In the genomic region with DNA sequence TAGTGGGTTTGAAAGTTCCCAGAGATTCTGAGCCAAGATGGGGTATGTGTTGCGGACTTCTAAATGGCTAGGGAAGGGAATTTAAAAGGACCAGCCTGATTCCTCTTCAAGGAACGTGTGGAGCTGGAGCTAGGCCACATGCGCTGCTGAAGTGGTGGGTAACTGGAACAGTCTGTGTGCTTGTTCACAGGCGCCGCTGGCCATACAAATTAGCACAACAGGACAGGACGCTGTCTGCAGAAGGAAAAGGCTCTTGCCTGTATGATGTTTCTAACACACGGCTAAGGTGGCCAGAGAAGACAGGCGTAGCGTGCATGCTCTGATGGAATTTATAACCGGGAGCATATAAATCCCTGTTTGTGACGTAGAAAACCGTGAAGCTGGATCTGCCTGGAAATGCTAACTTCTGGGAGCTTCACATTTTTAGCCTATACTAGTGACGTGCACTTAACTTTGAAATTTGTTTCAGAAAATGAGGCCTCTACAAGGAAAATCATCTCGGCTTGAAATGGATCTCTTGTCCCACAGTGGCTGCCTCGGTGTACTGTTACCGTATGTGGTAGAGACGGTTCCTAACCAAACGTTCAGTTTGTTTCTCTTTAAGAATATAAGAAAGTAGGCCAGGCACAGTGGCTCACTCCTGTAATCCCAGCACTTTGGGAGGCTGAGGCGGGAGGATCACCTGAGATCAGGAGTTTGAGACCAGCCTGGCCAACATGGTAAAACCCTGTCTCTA, we compare ENCODE assay signal across 1 cellular context.
TF ChIP-seq lines count a peak whose summit lies in the region.

No MANE protein-coding gene starts in this region.

TF ChIP-seq in H1, 55 proteins besides CTCF, POLR2A, EP300 and RAD21:
- TF ChIP-seq ZNF274 (IDR thresholded peaks at IDR 0.05; ENCODE audit: borderline replicate concordance, extremely low read depth, low read length), result no peak
- TF ChIP-seq FOSL1 (IDR thresholded peaks at IDR 0.05; ENCODE audit: insufficient read depth, low read depth, low read length), result no peak
- no peak for TF ChIP-seq SIX5 (IDR thresholded peaks at IDR 0.05; ENCODE audit: low read depth, low read length)
- TF ChIP-seq, protein P1, sequence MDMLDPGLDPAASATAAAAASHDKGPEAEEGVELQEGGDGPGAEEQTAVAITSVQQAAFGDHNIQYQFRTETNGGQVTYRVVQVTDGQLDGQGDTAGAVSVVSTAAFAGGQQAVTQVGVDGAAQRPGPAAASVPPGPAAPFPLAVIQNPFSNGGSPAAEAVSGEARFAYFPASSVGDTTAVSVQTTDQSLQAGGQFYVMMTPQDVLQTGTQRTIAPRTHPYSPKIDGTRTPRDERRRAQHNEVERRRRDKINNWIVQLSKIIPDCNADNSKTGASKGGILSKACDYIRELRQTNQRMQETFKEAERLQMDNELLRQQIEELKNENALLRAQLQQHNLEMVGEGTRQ (IDR thresholded peaks at IDR 0.05; ENCODE audit: low read length), result no peak
- TF ChIP-seq RBBP5 (IDR thresholded peaks at IDR 0.05; ENCODE audit: borderline replicate concordance, low read depth, low read length), result no peak
- TF ChIP-seq JUND (IDR thresholded peaks at IDR 0.05; ENCODE audit: low read length), result no peak
- TF ChIP-seq NANOG (IDR thresholded peaks at IDR 0.05; ENCODE audit: insufficient read depth, low read depth, low read length, poor library complexity, severe bottlenecking), result no peak
- no peak for TF ChIP-seq BACH1 (IDR thresholded peaks at IDR 0.05; ENCODE audit: low read length)
